ENCODE assay signal across 1 cellular context in the genomic region with DNA sequence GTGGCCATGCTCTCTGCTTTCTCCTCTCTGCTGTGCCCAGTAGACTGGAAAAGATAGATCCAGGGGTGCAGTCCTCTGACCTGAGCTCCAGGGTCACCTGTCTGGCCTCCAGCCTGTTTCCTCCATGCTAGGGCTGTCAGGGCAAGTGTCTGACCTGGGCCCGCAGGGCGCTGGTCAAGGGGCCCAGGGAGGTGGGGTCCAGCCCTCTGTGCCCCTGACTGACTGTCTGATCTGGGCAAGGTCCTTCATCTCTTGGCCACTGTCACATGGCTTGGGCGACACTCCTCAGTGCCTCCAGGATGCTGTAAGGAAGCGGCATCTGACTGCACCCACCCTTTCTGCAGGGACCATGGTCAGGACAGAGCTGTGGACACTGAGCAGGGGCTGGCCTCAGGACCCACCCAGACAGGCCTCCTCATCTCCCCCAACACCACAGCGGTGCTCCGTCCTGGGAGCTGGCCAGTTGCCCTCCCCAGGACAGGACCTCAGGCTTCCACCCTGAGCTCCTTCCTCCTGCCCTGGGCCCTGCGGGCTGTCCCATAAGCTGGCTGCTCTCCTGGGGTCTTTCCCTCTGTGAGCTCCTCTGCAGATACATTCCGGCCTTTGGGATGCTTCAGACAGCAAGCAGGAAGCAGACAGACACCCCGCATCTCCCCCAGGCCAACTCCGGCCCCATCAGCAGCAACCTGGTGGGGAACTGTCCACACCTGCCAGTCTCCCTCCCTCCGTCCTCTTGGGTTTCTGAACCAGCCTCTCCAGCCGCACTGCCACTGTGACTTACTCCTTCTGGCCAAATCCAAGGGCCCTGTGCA.
TF ChIP-seq lines count a peak whose summit lies in the region.

No MANE protein-coding gene starts in this region.

TF ChIP-seq in GM23338, 12 proteins besides CTCF, POLR2A, EP300 and RAD21:
- TF ChIP-seq ZNF331 (CRISPR knock-in tag; IDR thresholded peaks at IDR 0.05; ENCODE audit: low read depth) (no peak), ZNF114 (CRISPR knock-in tag; IDR thresholded peaks at IDR 0.05) (no peak), NANOG (IDR thresholded peaks at IDR 0.05; ENCODE audit: borderline replicate concordance) (no peak), EZH2 (IDR thresholded peaks at IDR 0.05; ENCODE audit: low read depth, unreplicated experiment) (no peak), JUNB (IDR thresholded peaks at IDR 0.05; ENCODE audit: unreplicated experiment) (no peak), POLR2AphosphoS5 (IDR thresholded peaks at IDR 0.05; ENCODE audit: low read depth) (no peak), EZH2phosphoT487 (IDR thresholded peaks at IDR 0.05; ENCODE audit: unreplicated experiment) (no peak), CREB1 (CRISPR knock-in tag; IDR thresholded peaks at IDR 0.05; ENCODE audit: low read depth) (no peak), ZNF462 (CRISPR knock-in tag; IDR thresholded peaks at IDR 0.05) (no peak)
- TF ChIP-seq, protein P1, sequence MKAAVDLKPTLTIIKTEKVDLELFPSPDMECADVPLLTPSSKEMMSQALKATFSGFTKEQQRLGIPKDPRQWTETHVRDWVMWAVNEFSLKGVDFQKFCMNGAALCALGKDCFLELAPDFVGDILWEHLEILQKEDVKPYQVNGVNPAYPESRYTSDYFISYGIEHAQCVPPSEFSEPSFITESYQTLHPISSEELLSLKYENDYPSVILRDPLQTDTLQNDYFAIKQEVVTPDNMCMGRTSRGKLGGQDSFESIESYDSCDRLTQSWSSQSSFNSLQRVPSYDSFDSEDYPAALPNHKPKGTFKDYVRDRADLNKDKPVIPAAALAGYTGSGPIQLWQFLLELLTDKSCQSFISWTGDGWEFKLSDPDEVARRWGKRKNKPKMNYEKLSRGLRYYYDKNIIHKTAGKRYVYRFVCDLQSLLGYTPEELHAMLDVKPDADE (IDR thresholded peaks at IDR 0.05), result no peak
